15 cellular contexts compared by ENCODE assay signal in genomic region chr9:32877103-32877502, GRCh38.
"Had no signal": no experiment of that assay in that cellular context is flagged by ENCODE, and none has a peak within 500 bp of the region (broad histone marks: within the 10 kb centered on the region; RNA-seq: fewer than 3 reads in every experiment).

No MANE protein-coding gene starts in this region.

- DNase-seq: activated CD4-positive, alpha-beta T cell treated with anti-CD3 and anti-CD28 coated beads for 36 hours; activated CD8-positive, alpha-beta memory T cell treated with anti-CD3 and anti-CD28 coated beads, Interleukin-2, amount 50 U/mL, for 48 hours; activated CD8-positive, alpha-beta T cell treated with anti-CD3 and anti-CD28 coated beads for 36 hours; activated naive CD4-positive, alpha-beta T cell treated with Interleukin-2 at 50 U/mL for 16 hours; cerebellar nuclear complex; effector memory CD8-positive, alpha-beta T cell; erythroblast; glutamatergic neuron; sigmoid colon; stimulated activated CD4-positive, alpha-beta T cell treated with anti-CD3 and anti-CD28 coated beads, Interleukin-4, amount 100 ng/mL, for 1 hour; stimulated activated CD8-positive, alpha-beta memory T cell treated with anti-CD3 and anti-CD28 coated beads, Interleukin-4, amount 100 ng/mL, for 48 hours; SW 1271; T-helper 9 cell had no signal

- H3K27me3 ChIP-seq: sigmoid colon, upper lobe of left lung had no signal

- ATAC-seq: activated CD4-positive, alpha-beta T cell treated with anti-CD3 and anti-CD28 coated beads for 36 hours; activated CD8-positive, alpha-beta T cell treated with anti-CD3 and anti-CD28 coated beads for 36 hours; effector memory CD8-positive, alpha-beta T cell; natural killer cell treated with Interleukin-12 subunit alpha and Interleukin-12 subunit beta and Interleukin-15 and Interleukin-18, amount 100 ng/mL, for 72 hours had no signal

- H3K36me3 ChIP-seq: sigmoid colon, upper lobe of left lung had no signal

- H3K4me1 ChIP-seq: sigmoid colon, upper lobe of left lung had no signal

- H3K9me3 ChIP-seq: sigmoid colon, upper lobe of left lung had no signal

- H3K4me3 ChIP-seq: sigmoid colon, upper lobe of left lung had no signal

- H3K27ac ChIP-seq: sigmoid colon, upper lobe of left lung had no signal
